ENCODE assay signal across 1 cellular context in the genomic region with DNA sequence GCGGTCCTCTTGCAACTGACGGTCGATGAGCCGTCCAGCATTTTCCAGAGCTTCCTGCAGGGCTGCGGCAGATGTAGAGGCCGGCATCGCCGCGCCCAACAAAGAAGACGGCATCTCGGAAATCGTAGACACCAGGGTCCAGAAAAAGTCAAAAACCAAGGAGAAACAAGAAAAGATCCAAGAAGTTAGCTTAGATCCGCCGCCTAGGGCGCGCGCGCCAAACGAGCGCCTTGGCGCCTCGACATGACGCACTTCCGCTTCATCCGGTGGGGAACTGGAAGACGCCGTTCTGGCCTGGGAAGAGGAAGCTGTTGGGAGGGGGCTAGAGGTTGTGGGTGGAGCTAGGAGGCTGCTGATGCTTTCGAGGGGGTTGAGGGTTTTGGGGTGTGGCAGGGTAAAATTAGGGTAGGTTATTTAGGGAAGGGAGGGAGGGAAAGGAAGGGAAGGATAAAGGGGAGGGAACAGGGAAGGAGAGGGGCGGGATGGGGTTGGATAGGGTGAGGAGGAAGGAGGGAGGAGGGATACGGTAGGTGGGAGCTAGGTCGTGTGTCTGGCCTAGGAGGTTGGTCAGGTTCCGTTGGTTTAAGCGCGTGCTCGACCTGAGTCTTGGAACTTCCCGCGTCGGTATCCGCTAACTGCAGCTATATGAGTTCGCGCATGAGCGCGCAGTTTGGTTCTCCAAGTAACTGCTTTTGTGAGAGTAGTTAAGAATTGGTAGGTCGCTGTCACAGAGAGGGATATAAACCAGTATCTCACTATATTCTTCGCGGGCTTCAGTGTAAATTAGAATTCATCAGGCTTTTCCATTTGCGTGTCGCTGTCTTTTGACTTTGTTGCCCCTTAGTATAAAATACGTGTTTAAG.
A peak's percentile ranks its signal among the peaks of the same experiment; 100 is the strongest.
TF ChIP-seq lines count a peak whose summit lies in the region.

A gene (minus strand): TSS at position 243 of the 863 bp plus-strand sequence. CDS start 129 bp downstream, at position 114.

TF ChIP-seq in K562, 482 proteins besides CTCF, POLR2A, EP300 and RAD21 (continued from another document):
- TF ChIP-seq, protein P1, sequence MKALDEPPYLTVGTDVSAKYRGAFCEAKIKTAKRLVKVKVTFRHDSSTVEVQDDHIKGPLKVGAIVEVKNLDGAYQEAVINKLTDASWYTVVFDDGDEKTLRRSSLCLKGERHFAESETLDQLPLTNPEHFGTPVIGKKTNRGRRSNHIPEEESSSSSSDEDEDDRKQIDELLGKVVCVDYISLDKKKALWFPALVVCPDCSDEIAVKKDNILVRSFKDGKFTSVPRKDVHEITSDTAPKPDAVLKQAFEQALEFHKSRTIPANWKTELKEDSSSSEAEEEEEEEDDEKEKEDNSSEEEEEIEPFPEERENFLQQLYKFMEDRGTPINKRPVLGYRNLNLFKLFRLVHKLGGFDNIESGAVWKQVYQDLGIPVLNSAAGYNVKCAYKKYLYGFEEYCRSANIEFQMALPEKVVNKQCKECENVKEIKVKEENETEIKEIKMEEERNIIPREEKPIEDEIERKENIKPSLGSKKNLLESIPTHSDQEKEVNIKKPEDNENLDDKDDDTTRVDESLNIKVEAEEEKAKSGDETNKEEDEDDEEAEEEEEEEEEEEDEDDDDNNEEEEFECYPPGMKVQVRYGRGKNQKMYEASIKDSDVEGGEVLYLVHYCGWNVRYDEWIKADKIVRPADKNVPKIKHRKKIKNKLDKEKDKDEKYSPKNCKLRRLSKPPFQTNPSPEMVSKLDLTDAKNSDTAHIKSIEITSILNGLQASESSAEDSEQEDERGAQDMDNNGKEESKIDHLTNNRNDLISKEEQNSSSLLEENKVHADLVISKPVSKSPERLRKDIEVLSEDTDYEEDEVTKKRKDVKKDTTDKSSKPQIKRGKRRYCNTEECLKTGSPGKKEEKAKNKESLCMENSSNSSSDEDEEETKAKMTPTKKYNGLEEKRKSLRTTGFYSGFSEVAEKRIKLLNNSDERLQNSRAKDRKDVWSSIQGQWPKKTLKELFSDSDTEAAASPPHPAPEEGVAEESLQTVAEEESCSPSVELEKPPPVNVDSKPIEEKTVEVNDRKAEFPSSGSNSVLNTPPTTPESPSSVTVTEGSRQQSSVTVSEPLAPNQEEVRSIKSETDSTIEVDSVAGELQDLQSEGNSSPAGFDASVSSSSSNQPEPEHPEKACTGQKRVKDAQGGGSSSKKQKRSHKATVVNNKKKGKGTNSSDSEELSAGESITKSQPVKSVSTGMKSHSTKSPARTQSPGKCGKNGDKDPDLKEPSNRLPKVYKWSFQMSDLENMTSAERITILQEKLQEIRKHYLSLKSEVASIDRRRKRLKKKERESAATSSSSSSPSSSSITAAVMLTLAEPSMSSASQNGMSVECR (CRISPR knock-in tag; IDR thresholded peaks at IDR 0.05): peak; percentile 55; the same call in 1 of the 2 replicates
- no peak for TF ChIP-seq XRCC3 (IDR thresholded peaks at IDR 0.05)
- TF ChIP-seq FOXJ3 (CRISPR knock-in tag; IDR thresholded peaks at IDR 0.05): no peak
- peak in 1 of 2 experiments; percentile 93; a peak in 1 of 3 replicates for TF ChIP-seq CBX3 (IDR thresholded peaks at IDR 0.05; ENCODE audit: borderline replicate concordance in 1 of 2, low read length in 2 of 2)
- peak; percentile 99 for TF ChIP-seq ZZZ3 (IDR thresholded peaks at IDR 0.05)
- peak; percentile 95 for TF ChIP-seq RBFOX2 (IDR thresholded peaks at IDR 0.05; ENCODE audit: low read depth, low read length)
- TF ChIP-seq CTBP1 (IDR thresholded peaks at IDR 0.05; ENCODE audit: borderline replicate concordance): peak; percentile 67
- no peak for TF ChIP-seq MED1 (CRISPR knock-in tag; IDR thresholded peaks at IDR 0.05; ENCODE audit: borderline replicate concordance)
- peak; percentile 100 for TF ChIP-seq HLTF (IDR thresholded peaks at IDR 0.05)
